Comparison of ENCODE assay signal across 1 cellular context in the genomic region with DNA sequence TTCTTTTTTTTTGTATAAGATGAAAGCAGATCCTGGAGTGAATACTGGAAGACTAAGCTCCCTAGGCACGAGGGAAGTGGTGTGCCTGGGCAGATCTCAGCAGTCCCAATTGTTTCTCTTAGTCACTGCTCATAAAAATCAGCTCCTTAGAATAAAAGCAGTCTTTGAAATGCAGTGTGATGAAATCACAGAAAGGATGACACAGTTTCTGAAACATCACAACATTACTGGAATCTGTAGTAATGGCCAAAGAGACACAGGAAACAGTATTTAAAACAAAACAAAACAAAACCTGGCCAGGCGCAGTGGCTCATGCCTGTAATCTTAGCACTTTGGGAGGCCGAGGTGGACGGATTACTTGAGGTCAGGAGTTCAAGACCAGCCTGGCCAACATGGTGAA.
TF ChIP-seq lines count a peak whose summit lies in the region.

No MANE protein-coding gene starts in this region.

TF ChIP-seq in GM23338, 12 proteins besides CTCF, POLR2A, EP300 and RAD21 (continued from another document):
- TF ChIP-seq, protein P1, sequence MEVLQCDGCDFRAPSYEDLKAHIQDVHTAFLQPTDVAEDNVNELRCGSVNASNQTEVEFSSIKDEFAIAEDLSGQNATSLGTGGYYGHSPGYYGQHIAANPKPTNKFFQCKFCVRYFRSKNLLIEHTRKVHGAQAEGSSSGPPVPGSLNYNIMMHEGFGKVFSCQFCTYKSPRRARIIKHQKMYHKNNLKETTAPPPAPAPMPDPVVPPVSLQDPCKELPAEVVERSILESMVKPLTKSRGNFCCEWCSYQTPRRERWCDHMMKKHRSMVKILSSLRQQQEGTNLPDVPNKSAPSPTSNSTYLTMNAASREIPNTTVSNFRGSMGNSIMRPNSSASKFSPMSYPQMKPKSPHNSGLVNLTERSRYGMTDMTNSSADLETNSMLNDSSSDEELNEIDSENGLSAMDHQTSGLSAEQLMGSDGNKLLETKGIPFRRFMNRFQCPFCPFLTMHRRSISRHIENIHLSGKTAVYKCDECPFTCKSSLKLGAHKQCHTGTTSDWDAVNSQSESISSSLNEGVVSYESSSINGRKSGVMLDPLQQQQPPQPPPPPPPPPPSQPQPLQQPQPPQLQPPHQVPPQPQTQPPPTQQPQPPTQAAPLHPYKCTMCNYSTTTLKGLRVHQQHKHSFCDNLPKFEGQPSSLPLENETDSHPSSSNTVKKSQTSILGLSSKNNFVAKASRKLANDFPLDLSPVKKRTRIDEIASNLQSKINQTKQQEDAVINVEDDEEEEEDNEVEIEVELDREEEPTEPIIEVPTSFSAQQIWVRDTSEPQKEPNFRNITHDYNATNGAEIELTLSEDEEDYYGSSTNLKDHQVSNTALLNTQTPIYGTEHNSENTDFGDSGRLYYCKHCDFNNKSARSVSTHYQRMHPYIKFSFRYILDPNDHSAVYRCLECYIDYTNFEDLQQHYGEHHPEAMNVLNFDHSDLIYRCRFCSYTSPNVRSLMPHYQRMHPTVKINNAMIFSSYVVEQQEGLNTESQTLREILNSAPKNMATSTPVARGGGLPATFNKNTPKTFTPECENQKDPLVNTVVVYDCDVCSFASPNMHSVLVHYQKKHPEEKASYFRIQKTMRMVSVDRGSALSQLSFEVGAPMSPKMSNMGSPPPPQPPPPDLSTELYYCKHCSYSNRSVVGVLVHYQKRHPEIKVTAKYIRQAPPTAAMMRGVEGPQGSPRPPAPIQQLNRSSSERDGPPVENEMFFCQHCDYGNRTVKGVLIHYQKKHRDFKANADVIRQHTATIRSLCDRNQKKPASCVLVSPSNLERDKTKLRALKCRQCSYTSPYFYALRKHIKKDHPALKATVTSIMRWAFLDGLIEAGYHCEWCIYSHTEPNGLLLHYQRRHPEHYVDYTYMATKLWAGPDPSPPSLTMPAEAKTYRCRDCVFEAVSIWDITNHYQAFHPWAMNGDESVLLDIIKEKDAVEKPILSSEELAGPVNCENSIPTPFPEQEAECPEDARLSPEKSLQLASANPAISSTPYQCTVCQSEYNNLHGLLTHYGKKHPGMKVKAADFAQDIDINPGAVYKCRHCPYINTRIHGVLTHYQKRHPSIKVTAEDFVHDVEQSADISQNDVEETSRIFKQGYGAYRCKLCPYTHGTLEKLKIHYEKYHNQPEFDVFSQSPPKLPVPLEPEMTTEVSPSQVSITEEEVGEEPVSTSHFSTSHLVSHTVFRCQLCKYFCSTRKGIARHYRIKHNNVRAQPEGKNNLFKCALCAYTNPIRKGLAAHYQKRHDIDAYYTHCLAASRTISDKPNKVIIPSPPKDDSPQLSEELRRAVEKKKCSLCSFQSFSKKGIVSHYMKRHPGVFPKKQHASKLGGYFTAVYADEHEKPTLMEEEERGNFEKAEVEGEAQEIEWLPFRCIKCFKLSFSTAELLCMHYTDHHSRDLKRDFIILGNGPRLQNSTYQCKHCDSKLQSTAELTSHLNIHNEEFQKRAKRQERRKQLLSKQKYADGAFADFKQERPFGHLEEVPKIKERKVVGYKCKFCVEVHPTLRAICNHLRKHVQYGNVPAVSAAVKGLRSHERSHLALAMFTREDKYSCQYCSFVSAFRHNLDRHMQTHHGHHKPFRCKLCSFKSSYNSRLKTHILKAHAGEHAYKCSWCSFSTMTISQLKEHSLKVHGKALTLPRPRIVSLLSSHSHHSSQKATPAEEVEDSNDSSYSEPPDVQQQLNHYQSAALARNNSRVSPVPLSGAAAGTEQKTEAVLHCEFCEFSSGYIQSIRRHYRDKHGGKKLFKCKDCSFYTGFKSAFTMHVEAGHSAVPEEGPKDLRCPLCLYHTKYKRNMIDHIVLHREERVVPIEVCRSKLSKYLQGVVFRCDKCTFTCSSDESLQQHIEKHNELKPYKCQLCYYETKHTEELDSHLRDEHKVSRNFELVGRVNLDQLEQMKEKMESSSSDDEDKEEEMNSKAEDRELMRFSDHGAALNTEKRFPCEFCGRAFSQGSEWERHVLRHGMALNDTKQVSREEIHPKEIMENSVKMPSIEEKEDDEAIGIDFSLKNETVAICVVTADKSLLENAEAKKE (CRISPR knock-in tag; IDR thresholded peaks at IDR 0.05) = no peak
